Comparison of ENCODE assay signal across 8 cellular contexts in the genomic region with DNA sequence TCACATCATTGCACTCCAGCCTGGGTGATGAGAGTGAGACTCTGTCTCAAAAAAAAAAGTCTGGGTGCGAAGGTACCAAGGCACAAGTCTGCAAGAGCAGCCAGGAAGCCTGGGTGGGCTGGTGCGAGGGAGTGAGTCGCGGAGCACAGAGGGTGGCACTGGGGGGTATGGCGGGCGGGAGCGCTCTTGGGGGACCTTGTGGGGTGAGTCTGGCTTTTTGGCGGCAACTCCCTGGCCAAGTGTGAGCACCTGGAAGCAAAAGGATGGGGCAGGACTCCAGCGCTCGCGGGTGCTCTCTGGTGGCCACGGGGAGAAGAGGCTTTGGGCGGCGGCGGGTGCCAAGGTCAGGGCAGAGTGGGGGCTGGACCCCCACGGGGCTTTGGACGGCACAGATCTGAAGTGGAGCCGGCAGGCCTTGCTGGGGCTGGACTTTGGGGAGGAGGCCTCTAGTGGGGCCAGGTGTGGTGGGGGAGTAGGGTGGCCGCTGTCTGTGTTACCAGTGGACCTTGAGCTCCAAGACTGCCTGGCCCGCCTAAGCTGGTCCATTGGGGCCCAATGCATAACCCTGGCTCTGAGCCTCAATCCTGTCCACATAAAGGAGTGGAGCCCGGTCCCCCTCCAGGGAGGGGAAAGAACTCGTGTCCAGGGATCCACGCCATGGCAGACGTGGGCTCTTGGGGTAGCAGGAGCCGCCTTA. TPM values are rescaled to one million over a fixed set of nuclear protein-coding genes. Genes with fewer than 3 reads are reported as not detected.
DNase-seq lines count a peak whose midpoint lies in the region; ATAC-seq and TF ChIP-seq lines count a peak whose summit lies in the region.

No MANE protein-coding gene starts in this region.

- H3K4me3 ChIP-seq in GM12864 (ENCODE audit: low read depth, low read length) (no peak overlapping the region), neural cell (ENCODE audit: low read length) (no peak overlapping the region)

- DNase-seq in GM12864 (ENCODE audit: low read depth): peak; percentile 44
- DNase-seq in NCI-H1092 (lab: John Stamatoyannopoulos, UW): peak; percentile 11
- peak; percentile 64 to 69 for DNase-seq in activated CD4-positive, alpha-beta T cell treated with anti-CD3 and anti-CD28 coated beads, Interleukin-2, amount 50 U/mL, for 4 hours
- peak; percentile 30 for DNase-seq in effector CD8-positive, alpha-beta T cell (lab: John Stamatoyannopoulos, UW)
- no peak for DNase-seq in GM19240 (ENCODE audit: insufficient read length, low spot score)
- no peak for DNase-seq in OCI-M2 (lab: John Stamatoyannopoulos, UW; ENCODE audit: unreplicated experiment)

- H3K9ac ChIP-seq in neural cell (ENCODE audit: low read length): no peak overlapping the region

- no peak for TF ChIP-seq EP300 in neural cell (conservative IDR thresholded peaks at IDR 0.05; ENCODE audit: poor library complexity, severe bottlenecking)

- H2AFZ ChIP-seq in neural cell (ENCODE audit: low read depth, low read length): no peak overlapping the region

- H3K27ac ChIP-seq in neural cell (ENCODE audit: low read length): no peak overlapping the region

- no peaks in the 10 kb centered on the region for H3F3A ChIP-seq in neural cell (ENCODE audit: insufficient read depth, low read length, poor library complexity, severe bottlenecking)

- no peaks in the 10 kb centered on the region for H3K9me2 ChIP-seq in neural cell (ENCODE audit: insufficient read depth, low read length)

- peak; percentile 23 for TF ChIP-seq RAD21 in neural cell (conservative IDR thresholded peaks at IDR 0.05)

- peaks cover 8% of the 10 kb centered on the region for H3K36me3 ChIP-seq in neural cell (ENCODE audit: insufficient read depth, low read length)

- ATAC-seq in HG02678 (IDR thresholded peaks at IDR 0.05; ENCODE audit: unreplicated experiment): no peak

- H4K20me1 ChIP-seq in neural cell (ENCODE audit: insufficient read depth): no peaks in the 10 kb centered on the region

- no peaks in the 10 kb centered on the region for H3K27me3 ChIP-seq in neural cell (ENCODE audit: insufficient read depth, low read depth, low read length)

- H3K79me2 ChIP-seq in neural cell (replicated peaks; ENCODE audit: insufficient read depth, low read length): no peaks in the 10 kb centered on the region

- no peaks in the 10 kb centered on the region for H3K9me3 ChIP-seq in neural cell (ENCODE audit: low read length)

- peak; percentile 88 for TF ChIP-seq CTCF in GM12864 (IDR thresholded peaks at IDR 0.05; ENCODE audit: low read depth, low read length, missing control alignments)
- TF ChIP-seq CTCF in neural cell (IDR thresholded peaks at IDR 0.05; ENCODE audit: poor library complexity, severe bottlenecking): peak; percentile 50

- no peak overlapping the region for H3K4me2 ChIP-seq in neural cell (ENCODE audit: low read length)

TF ChIP-seq in neural cell, 6 proteins besides CTCF, POLR2A, EP300 and RAD21:
- TF ChIP-seq MXI1 (conservative IDR thresholded peaks at IDR 0.05; ENCODE audit: poor library complexity, severe bottlenecking) (no peak), EZH2 (IDR thresholded peaks at IDR 0.05; ENCODE audit: borderline replicate concordance, insufficient read depth, low read length, poor library complexity, severe bottlenecking) (no peak), SMC3 (conservative IDR thresholded peaks at IDR 0.05; ENCODE audit: poor library complexity) (peak; percentile 50), TAF1 (IDR thresholded peaks at IDR 0.05; ENCODE audit: low read depth) (no peak), POLR2AphosphoS5 (IDR thresholded peaks at IDR 0.05) (no peak)

RNA-seq across cellular contexts. Expression of a gene that starts 1.6 kb away (rescaled TPM):
- polyA plus RNA-seq in neural cell: 5.4 and 7.6 TPM in 2 replicates
- 12.0 and 12.7 TPM in 2 replicates for polyA minus RNA-seq in neural cell

RNA-seq across cellular contexts. Expression of a gene that starts 6.7 kb away (rescaled TPM):
- polyA plus RNA-seq in neural cell: 227 and 241 TPM in 2 replicates
- 88.9 and 101 TPM in 2 replicates for polyA minus RNA-seq in neural cell

RNA-seq across cellular contexts. Expression of a gene that starts 6.9 kb away (rescaled TPM):
- polyA plus RNA-seq in neural cell: 13.9 and 15.1 TPM in 2 replicates
- polyA minus RNA-seq in neural cell: 24.4 and 28.5 TPM in 2 replicates

RNA-seq across cellular contexts. Expression of a gene that starts 10.6 kb away (rescaled TPM):
- not detected in 2 replicates for polyA plus RNA-seq in neural cell
- polyA minus RNA-seq in neural cell: not detected in 2 replicates

RNA-seq across cellular contexts. Expression of a gene that starts 26.9 kb away (rescaled TPM):
- 0.66 and 1.2 TPM in 2 replicates for polyA plus RNA-seq in neural cell
- polyA minus RNA-seq in neural cell: 0.58 TPM in 1 of 2 replicates, not detected in the other

Comparison
In these comparisons a context has a peak if more than half of its experiments do, and no peak if none do; other contexts are left out.
1. DNase-seq: peak in GM12864 (single experiment), NCI-H1092 (single experiment), activated CD4-positive, alpha-beta T cell treated with anti-CD3 and anti-CD28 coated beads, Interleukin-2, amount 50 U/mL, for 4 hours (2 of 2) and effector CD8-positive, alpha-beta T cell (single experiment); none in GM19240 (single experiment) and OCI-M2 (single experiment).